ENCODE assay signal across 17 cellular contexts in the genomic region with DNA sequence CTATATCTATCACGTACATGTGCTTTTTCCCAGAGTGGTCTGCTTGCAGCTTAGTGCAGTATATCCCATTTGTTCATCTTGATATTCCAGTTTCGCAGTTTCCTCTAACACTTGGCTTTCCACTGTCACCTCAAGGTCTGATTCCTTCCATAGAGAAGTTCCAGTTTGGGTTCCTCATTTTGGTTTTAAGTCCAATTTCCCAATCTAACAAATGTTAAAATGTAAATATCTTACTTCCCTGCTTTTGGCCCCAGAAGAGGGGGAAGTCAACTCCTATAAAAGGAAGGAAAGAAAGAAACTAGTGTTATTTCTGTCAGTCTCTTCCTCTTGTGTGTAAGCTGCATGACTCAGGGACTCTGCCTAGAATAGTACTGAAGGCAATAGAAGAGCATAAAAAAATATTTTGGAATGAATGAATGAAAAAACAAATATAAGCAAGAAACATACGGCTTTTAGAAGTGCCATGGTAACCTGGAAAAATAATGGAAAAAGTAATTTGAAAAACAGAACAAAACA.
"Had no signal": no experiment of that assay in that cellular context is flagged by ENCODE, and none has a peak within 500 bp of the region (broad histone marks: within the 10 kb centered on the region; RNA-seq: fewer than 3 reads in every experiment).

No MANE protein-coding gene starts in this region.

- H3K4me3 ChIP-seq: adrenal gland, lung, upper lobe of left lung had no signal

- H3K9me3 Mint-ChIP-seq: activated naive CD4-positive, alpha-beta T cell treated with anti-CD3 and anti-CD28 coated beads, Interleukin-2, amount 50 U/mL, for 24 hours; stimulated activated naive CD8-positive, alpha-beta T cell treated with anti-CD3 and anti-CD28 coated beads, Interleukin-15, Interleukin-2, amounts not matched to agents 100 ng/mL and 50 ng/mL, for 24 hours had no signal

- H3K27me3 Mint-ChIP-seq: activated B cell treated with CpG ODN at 0.5 μM for 24 hours; activated naive CD4-positive, alpha-beta T cell treated with anti-CD3 and anti-CD28 coated beads, Interleukin-2, amount 50 U/mL, for 24 hours; stimulated activated naive CD8-positive, alpha-beta T cell treated with anti-CD3 and anti-CD28 coated beads, Interleukin-15, Interleukin-2, amounts not matched to agents 100 ng/mL and 50 ng/mL, for 24 hours had no signal

- H3K9me3 ChIP-seq: adrenal gland had no signal

- H3K4me1 ChIP-seq: adrenal gland, foreskin keratinocyte, upper lobe of left lung had no signal

- H3K36me3 Mint-ChIP-seq: activated naive CD4-positive, alpha-beta T cell treated with anti-CD3 and anti-CD28 coated beads, Interleukin-2, amount 50 U/mL, for 24 hours had no signal

- DNase-seq: activated B cell treated with CpG ODN at 0.5 μM for 24 hours; activated CD4-positive, alpha-beta T cell treated with anti-CD3 and anti-CD28 coated beads, Interleukin-2, amount 10 ng/mL, durations not matched to agents 24 days and 14 days; activated CD8-positive, alpha-beta memory T cell treated with anti-CD3 and anti-CD28 coated beads, Interleukin-2, amount 50 U/mL, for 4 hours; activated CD8-positive, alpha-beta T cell treated with anti-CD3 and anti-CD28 coated beads, Interleukin-2, amount 10 ng/mL, durations not matched to agents 7 days and 5 days; activated effector memory CD4-positive, alpha-beta T cell treated with anti-CD3 and anti-CD28 coated beads, Interleukin-2, amount 50 U/mL, for 16 hours; activated T-cell treated with anti-CD3 and anti-CD28 coated beads, Interleukin-2, amount 50 U/mL, for 48 hours; adrenal gland; dermis blood vessel endothelial cell; effector memory CD8-positive, alpha-beta T cell; foreskin keratinocyte; midbrain; upper lobe of left lung had no signal

- H3K27ac Mint-ChIP-seq: activated B cell treated with CpG ODN at 0.5 μM for 24 hours; activated CD4-positive, alpha-beta T cell treated with anti-CD3 and anti-CD28 coated beads, Interleukin-2, amount 10 ng/mL, durations not matched to agents 24 days and 14 days; activated CD8-positive, alpha-beta T cell treated with anti-CD3 and anti-CD28 coated beads, Interleukin-2, amount 10 ng/mL, durations not matched to agents 7 days and 5 days; activated naive CD4-positive, alpha-beta T cell treated with anti-CD3 and anti-CD28 coated beads, Interleukin-2, amount 50 U/mL, for 24 hours; effector memory CD8-positive, alpha-beta T cell; stimulated activated naive CD8-positive, alpha-beta T cell treated with anti-CD3 and anti-CD28 coated beads, Interleukin-15, Interleukin-2, amounts not matched to agents 100 ng/mL and 50 ng/mL, for 24 hours had no signal

- H3K27me3 ChIP-seq: adrenal gland, foreskin keratinocyte, upper lobe of left lung had no signal

- H3K36me3 ChIP-seq: adrenal gland, upper lobe of left lung had no signal

- H3K4me3 Mint-ChIP-seq: activated B cell treated with CpG ODN at 0.5 μM for 24 hours; activated CD4-positive, alpha-beta T cell treated with anti-CD3 and anti-CD28 coated beads, Interleukin-2, amount 10 ng/mL, durations not matched to agents 24 days and 14 days; activated CD8-positive, alpha-beta T cell treated with anti-CD3 and anti-CD28 coated beads, Interleukin-2, amount 10 ng/mL, durations not matched to agents 7 days and 5 days; activated naive CD4-positive, alpha-beta T cell treated with anti-CD3 and anti-CD28 coated beads, Interleukin-2, amount 50 U/mL, for 24 hours; effector memory CD8-positive, alpha-beta T cell; neural crest cell; stimulated activated naive CD8-positive, alpha-beta T cell treated with anti-CD3 and anti-CD28 coated beads, Interleukin-15, Interleukin-2, amounts not matched to agents 100 ng/mL and 50 ng/mL, for 24 hours had no signal

- H3K27ac ChIP-seq: adrenal gland, foreskin keratinocyte, upper lobe of left lung had no signal

- ATAC-seq: activated CD8-positive, alpha-beta T cell treated with anti-CD3 and anti-CD28 coated beads, Interleukin-2, amount 10 ng/mL, durations not matched to agents 7 days and 5 days; effector memory CD8-positive, alpha-beta T cell; foreskin keratinocyte; sciatic nerve had no signal

- H3K4me1 Mint-ChIP-seq: activated B cell treated with CpG ODN at 0.5 μM for 24 hours; activated naive CD4-positive, alpha-beta T cell treated with anti-CD3 and anti-CD28 coated beads, Interleukin-2, amount 50 U/mL, for 24 hours had no signal
